In the genomic region with DNA sequence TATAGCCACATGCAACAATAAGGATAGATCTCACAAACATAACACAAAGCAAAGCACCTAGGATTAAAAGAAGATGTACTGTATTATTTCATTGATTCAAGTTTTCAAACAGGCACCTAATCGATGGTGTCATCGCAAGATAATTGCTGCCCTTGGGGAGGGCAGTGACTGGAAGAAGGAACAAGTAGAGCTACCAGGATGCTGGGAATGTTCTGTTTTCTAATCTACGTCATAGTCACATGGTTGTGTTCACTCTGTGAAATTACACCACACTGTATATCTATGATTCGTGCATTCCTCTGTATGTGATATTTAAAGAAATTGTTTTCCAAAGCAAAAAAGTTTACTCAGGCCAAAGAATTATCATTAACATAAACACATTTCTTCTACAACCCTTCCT, we compare ENCODE assay signal across 34 cellular contexts.
"Had no signal": no experiment of that assay in that cellular context is flagged by ENCODE, and none has a peak within 500 bp of the region (broad histone marks: within the 10 kb centered on the region; RNA-seq: fewer than 3 reads in every experiment).

No MANE protein-coding gene starts in this region.

- H3K36me3 ChIP-seq: adrenal gland, brain microvascular endothelial cell, breast epithelium, cardiac muscle cell had no signal

- H3K4me3 ChIP-seq: adrenal gland, body of pancreas, breast epithelium, cardiac muscle cell had no signal

- DNase-seq: activated B cell treated with CpG ODN at 0.5 μM for 24 hours; activated CD4-positive, alpha-beta memory T cell treated with anti-CD3 and anti-CD28 coated beads for 36 hours; activated CD4-positive, alpha-beta T cell treated with anti-CD3 and anti-CD28 coated beads for 4 hours; activated CD4-positive, alpha-beta T cell treated with anti-CD3 and anti-CD28 coated beads, Interleukin-2, amount 10 ng/mL, durations not matched to agents 24 days and 14 days; activated CD4-positive, alpha-beta T cell treated with anti-CD3 and anti-CD28 coated beads, Interleukin-2, amount 50 U/mL, for 1 hour; activated CD4-positive, alpha-beta T cell treated with anti-CD3 and anti-CD28 coated beads, Interleukin-2, amount 50 U/mL, for 4 hours; activated CD4-positive, CD25-positive, alpha-beta regulatory T cell treated with anti-CD3 and anti-CD28 coated beads, Interleukin-2, amount 50 U/mL, for 72 hours; activated CD8-positive, alpha-beta memory T cell treated with anti-CD3 and anti-CD28 coated beads, Interleukin-2, amount 50 U/mL, for 4 hours; activated CD8-positive, alpha-beta T cell treated with anti-CD3 and anti-CD28 coated beads for 36 hours; activated effector memory CD4-positive, alpha-beta T cell treated with anti-CD3 and anti-CD28 coated beads, Interleukin-2, amount 50 U/mL, for 16 hours; activated gamma-delta T cell treated with Interleukin-2 at 50 U/mL for 16 hours; activated naive CD4-positive, alpha-beta T cell; activated naive CD4-positive, alpha-beta T cell treated with anti-CD3 and anti-CD28 coated beads for 36 hours; activated naive CD4-positive, alpha-beta T cell treated with anti-CD3 and anti-CD28 coated beads, Interleukin-2, amount 50 U/mL, for 16 hours; activated naive CD8-positive, alpha-beta T cell treated with anti-CD3 and anti-CD28 coated beads for 36 hours; activated T-cell treated with anti-CD3 and anti-CD28 coated beads for 4 hours; activated T-cell treated with anti-CD3 and anti-CD28 coated beads, Interleukin-2, amount 50 U/mL, for 1 hour; activated T-cell treated with anti-CD3 and anti-CD28 coated beads, Interleukin-2, amount 50 U/mL, for 4 hours; activated T-cell treated with anti-CD3 and anti-CD28 coated beads, Interleukin-2, amount 50 U/mL, for 72 hours; adrenal gland; amniotic stem cell; aorta; body of pancreas; brain microvascular endothelial cell; central memory CD4-positive, alpha-beta T cell; T-helper 1 cell; T-helper 2 cell; T-helper 9 cell had no signal

- ATAC-seq: activated CD8-positive, alpha-beta T cell treated with anti-CD3 and anti-CD28 coated beads for 36 hours; activated naive CD4-positive, alpha-beta T cell treated with anti-CD3 and anti-CD28 coated beads, Interleukin-2, amount 50 U/mL, for 72 hours; activated T-cell treated with anti-CD3 and anti-CD28 coated beads, Interleukin-2, amount 50 U/mL, for 4 hours; activated T-cell treated with anti-CD3 and anti-CD28 coated beads, Interleukin-2, amount 50 U/mL, for 72 hours; activated T-helper 17 cell treated with anti-CD3 and anti-CD28 coated beads, Interleukin-2, amount 50 U/mL, for 72 hours; body of pancreas had no signal

- H3K27me3 ChIP-seq: adrenal gland, body of pancreas, brain microvascular endothelial cell, breast epithelium, cardiac muscle cell had no signal

- FAIRE-seq: astrocyte, TTC549 had no signal
